In genomic region chr13:18836371-18837178, GRCh38 we compare ENCODE assay signal across 6 cellular contexts.
A peak's percentile ranks its signal among the peaks of the same experiment; 100 is the strongest.
DNase-seq lines count a peak whose midpoint lies in the region; FAIRE-seq and TF ChIP-seq lines count a peak whose summit lies in the region.
"Not testable (repeated sequence)": the region's sequence is repeated elsewhere in the genome, so short reads cannot be mapped to it uniquely, and the experiment has no call there.

No MANE protein-coding gene starts in this region.

- peak; percentile 1 for DNase-seq in GM13976 (ENCODE audit: low spot score)
- DNase-seq in activated effector memory CD4-positive, alpha-beta T cell treated with anti-CD3 and anti-CD28 coated beads, Interleukin-2, amount 50 U/mL, for 16 hours = peak; percentile 57
- DNase-seq in chondrocyte (ENCODE audit: low spot score) = peak; percentile 82
- DNase-seq in kidney = peak; percentile 69
- peak; percentile 2 for DNase-seq in osteoblast (ENCODE audit: insufficient read length, low spot score, missing footprints)
- peak; percentile 59 for DNase-seq in type B pancreatic cell (ENCODE audit: extremely low spot score, unreplicated experiment)

- not testable (repeated sequence) for H4K20me1 ChIP-seq in osteoblast (ENCODE audit: insufficient read depth, low read length)

- H3K4me2 ChIP-seq in osteoblast (ENCODE audit: insufficient read depth, low read length) = not testable (repeated sequence)

- not testable (repeated sequence) for H3K4me1 ChIP-seq in kidney (ENCODE audit: control insufficient read depth in 1 of 2, insufficient read depth in 1 of 2, low read depth in 1 of 2, low read length in 2 of 2); osteoblast (ENCODE audit: insufficient read depth, low read length)

- not testable (repeated sequence) for H3K9me3 ChIP-seq in kidney (ENCODE audit: control insufficient read depth in 1 of 2, low read length in 2 of 2); osteoblast (ENCODE audit: low read depth, low read length)

- H3K79me2 ChIP-seq in osteoblast (ENCODE audit: insufficient read depth, low read length) = not testable (repeated sequence)

- H2AFZ ChIP-seq in osteoblast (ENCODE audit: low read length) = not testable (repeated sequence)

- H3K9me3 Mint-ChIP-seq in chondrocyte (ENCODE audit: low read depth) = peaks cover 33% of the 10 kb centered on the region
- not testable (repeated sequence) for H3K9me3 Mint-ChIP-seq in type B pancreatic cell

- H3K27me3 ChIP-seq in osteoblast (ENCODE audit: insufficient read depth, low read length) = not testable (repeated sequence)

- H3K4me3 ChIP-seq in kidney (ENCODE audit: low read length in 2 of 2); osteoblast (ENCODE audit: insufficient read depth, low read length): not testable (repeated sequence)

- in situ Hi-C loops in GM13976 (cut with MboI; ENCODE audit: low sequenced_read_pairs, unreplicated experiment) = not testable (repeated sequence)

- FAIRE-seq in kidney (lab: Jason Lieb, UNC) = not testable (repeated sequence)

- H3K4me3 Mint-ChIP-seq in chondrocyte (ENCODE audit: unreplicated experiment); type B pancreatic cell: not testable (repeated sequence)

- H3K27me3 Mint-ChIP-seq in chondrocyte (ENCODE audit: low read depth); type B pancreatic cell: not testable (repeated sequence)

- H3K4me1 Mint-ChIP-seq in chondrocyte (ENCODE audit: low read depth); type B pancreatic cell (ENCODE audit: unreplicated experiment): not testable (repeated sequence)

- H3K9ac ChIP-seq in kidney (ENCODE audit: low read length in 2 of 2) = not testable (repeated sequence)

- not testable (repeated sequence) for H3K27ac ChIP-seq in kidney (ENCODE audit: low read depth in 2 of 2, low read length in 2 of 2); osteoblast (ENCODE audit: low read depth, low read length)

- not testable (repeated sequence) for TF ChIP-seq CTCF in GM13976 (IDR thresholded peaks at IDR 0.05; ENCODE audit: borderline replicate concordance, control extremely low read depth, extremely low read depth, insufficient read depth, missing control alignments); chondrocyte (IDR thresholded peaks at IDR 0.05); kidney (IDR thresholded peaks at IDR 0.05; ENCODE audit: borderline replicate concordance, extremely low read depth, insufficient read depth); osteoblast (IDR thresholded peaks at IDR 0.05; ENCODE audit: extremely low read depth, low read depth, low read length); type B pancreatic cell (conservative IDR thresholded peaks at IDR 0.05)

- not testable (repeated sequence) for H3K36me3 Mint-ChIP-seq in chondrocyte (ENCODE audit: low read depth); type B pancreatic cell

- not testable (repeated sequence) for H3K36me3 ChIP-seq in kidney (ENCODE audit: control insufficient read depth in 1 of 2, insufficient read depth in 2 of 2, low read length in 2 of 2); osteoblast (ENCODE audit: insufficient read depth, low read length)

- intact Hi-C loops in kidney (cut with DNase I) = not testable (repeated sequence)

- not testable (repeated sequence) for H3K27ac Mint-ChIP-seq in chondrocyte (ENCODE audit: unreplicated experiment); type B pancreatic cell

Comparison
In these comparisons a context has a peak if more than half of its experiments do, and no peak if none do; other contexts are left out.
1. DNase-seq: peak in every context shown above with its lines; median percentile 82 in chondrocyte; 69 in kidney; 59 in type B pancreatic cell; 57 in activated effector memory CD4-positive, alpha-beta T cell treated with anti-CD3 and anti-CD28 coated beads, Interleukin-2, amount 50 U/mL, for 16 hours; 2 in osteoblast; 1 in GM13976.